ENCODE assay signal across 1 cellular context in genomic region chr5:74640450-74641013, GRCh38.
A peak's percentile ranks its signal among the peaks of the same experiment; 100 is the strongest.
TF ChIP-seq lines count a peak whose summit lies in the region.

A gene with protein sequence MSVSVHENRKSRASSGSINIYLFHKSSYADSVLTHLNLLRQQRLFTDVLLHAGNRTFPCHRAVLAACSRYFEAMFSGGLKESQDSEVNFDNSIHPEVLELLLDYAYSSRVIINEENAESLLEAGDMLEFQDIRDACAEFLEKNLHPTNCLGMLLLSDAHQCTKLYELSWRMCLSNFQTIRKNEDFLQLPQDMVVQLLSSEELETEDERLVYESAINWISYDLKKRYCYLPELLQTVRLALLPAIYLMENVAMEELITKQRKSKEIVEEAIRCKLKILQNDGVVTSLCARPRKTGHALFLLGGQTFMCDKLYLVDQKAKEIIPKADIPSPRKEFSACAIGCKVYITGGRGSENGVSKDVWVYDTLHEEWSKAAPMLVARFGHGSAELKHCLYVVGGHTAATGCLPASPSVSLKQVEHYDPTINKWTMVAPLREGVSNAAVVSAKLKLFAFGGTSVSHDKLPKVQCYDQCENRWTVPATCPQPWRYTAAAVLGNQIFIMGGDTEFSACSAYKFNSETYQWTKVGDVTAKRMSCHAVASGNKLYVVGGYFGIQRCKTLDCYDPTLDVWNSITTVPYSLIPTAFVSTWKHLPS (minus strand): TSS chr5:74640728. CDS start chr5:74636485, 4,243 bp downstream.

TF ChIP-seq in HepG2, 621 proteins besides CTCF, POLR2A, EP300 and RAD21 (continued from another document and continues in another):
- TF ChIP-seq ZHX2 (IDR thresholded peaks at IDR 0.05; ENCODE audit: low read depth), result no peak
- no peak for TF ChIP-seq ZHX2 (CRISPR knock-in tag; IDR thresholded peaks at IDR 0.05; ENCODE audit: borderline replicate concordance)
- TF ChIP-seq DNMT3B (CRISPR knock-in tag; conservative IDR thresholded peaks at IDR 0.05), result no peak
- peak; percentile 24; the same call in 1 of the 2 replicates for TF ChIP-seq HNF1A (IDR thresholded peaks at IDR 0.05; ENCODE audit: low read depth)
- TF ChIP-seq HNF1A (CRISPR knock-in tag; IDR thresholded peaks at IDR 0.05; ENCODE audit: borderline replicate concordance), result peak; percentile 89
- TF ChIP-seq ZNF672 (CRISPR knock-in tag; IDR thresholded peaks at IDR 0.05), result 0 out of 2 replicates have a peak, but pooled peaks have one; percentile 58
- TF ChIP-seq KAT8 (CRISPR knock-in tag; IDR thresholded peaks at IDR 0.05), result 0 out of 2 replicates have a peak, but pooled peaks have one; percentile 45
- peak; percentile 78 for TF ChIP-seq ZNF883 (CRISPR knock-in tag; IDR thresholded peaks at IDR 0.05; ENCODE audit: not compliant biosample characterization)
- peak; percentile 92; the same call in 1 of the 2 replicates for TF ChIP-seq ZNF589 (CRISPR knock-in tag; conservative IDR thresholded peaks at IDR 0.05)
- 0 out of 2 replicates have a peak, but pooled peaks have one; percentile 59 for TF ChIP-seq ZBTB39 (CRISPR knock-in tag; IDR thresholded peaks at IDR 0.05)
- TF ChIP-seq ATF7 (IDR thresholded peaks at IDR 0.05), result no peak
- no peak; the same call in 1 of the 2 replicates for TF ChIP-seq ATF7 (CRISPR knock-in tag; IDR thresholded peaks at IDR 0.05)
- no peak for TF ChIP-seq ZNF253 (CRISPR knock-in tag; IDR thresholded peaks at IDR 0.05; ENCODE audit: borderline replicate concordance)
- TF ChIP-seq, protein P1, sequence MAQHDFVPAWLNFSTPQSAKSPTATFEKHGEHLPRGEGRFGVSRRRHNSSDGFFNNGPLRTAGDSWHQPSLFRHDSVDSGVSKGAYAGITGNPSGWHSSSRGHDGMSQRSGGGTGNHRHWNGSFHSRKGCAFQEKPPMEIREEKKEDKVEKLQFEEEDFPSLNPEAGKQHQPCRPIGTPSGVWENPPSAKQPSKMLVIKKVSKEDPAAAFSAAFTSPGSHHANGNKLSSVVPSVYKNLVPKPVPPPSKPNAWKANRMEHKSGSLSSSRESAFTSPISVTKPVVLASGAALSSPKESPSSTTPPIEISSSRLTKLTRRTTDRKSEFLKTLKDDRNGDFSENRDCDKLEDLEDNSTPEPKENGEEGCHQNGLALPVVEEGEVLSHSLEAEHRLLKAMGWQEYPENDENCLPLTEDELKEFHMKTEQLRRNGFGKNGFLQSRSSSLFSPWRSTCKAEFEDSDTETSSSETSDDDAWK (CRISPR knock-in tag; IDR thresholded peaks at IDR 0.05), result no peak
- no peak for TF ChIP-seq PHF21A (CRISPR knock-in tag; IDR thresholded peaks at IDR 0.05)
- TF ChIP-seq TMF1 (CRISPR knock-in tag; IDR thresholded peaks at IDR 0.05; ENCODE audit: low read depth), result peak; percentile 84; the same call in 1 of the 2 replicates
- TF ChIP-seq MEIS1 (CRISPR knock-in tag; IDR thresholded peaks at IDR 0.05; ENCODE audit: borderline replicate concordance), result peak; percentile 86
- TF ChIP-seq ZNF660 (CRISPR knock-in tag; IDR thresholded peaks at IDR 0.05; ENCODE audit: borderline replicate concordance, low read depth), result no peak
- no peak; the same call in 1 of the 2 replicates for TF ChIP-seq JDP2 (CRISPR knock-in tag; IDR thresholded peaks at IDR 0.05; ENCODE audit: borderline replicate concordance)
- TF ChIP-seq FOSL1 (CRISPR knock-in tag; IDR thresholded peaks at IDR 0.05; ENCODE audit: borderline replicate concordance), result no peak
- TF ChIP-seq, protein P2, sequence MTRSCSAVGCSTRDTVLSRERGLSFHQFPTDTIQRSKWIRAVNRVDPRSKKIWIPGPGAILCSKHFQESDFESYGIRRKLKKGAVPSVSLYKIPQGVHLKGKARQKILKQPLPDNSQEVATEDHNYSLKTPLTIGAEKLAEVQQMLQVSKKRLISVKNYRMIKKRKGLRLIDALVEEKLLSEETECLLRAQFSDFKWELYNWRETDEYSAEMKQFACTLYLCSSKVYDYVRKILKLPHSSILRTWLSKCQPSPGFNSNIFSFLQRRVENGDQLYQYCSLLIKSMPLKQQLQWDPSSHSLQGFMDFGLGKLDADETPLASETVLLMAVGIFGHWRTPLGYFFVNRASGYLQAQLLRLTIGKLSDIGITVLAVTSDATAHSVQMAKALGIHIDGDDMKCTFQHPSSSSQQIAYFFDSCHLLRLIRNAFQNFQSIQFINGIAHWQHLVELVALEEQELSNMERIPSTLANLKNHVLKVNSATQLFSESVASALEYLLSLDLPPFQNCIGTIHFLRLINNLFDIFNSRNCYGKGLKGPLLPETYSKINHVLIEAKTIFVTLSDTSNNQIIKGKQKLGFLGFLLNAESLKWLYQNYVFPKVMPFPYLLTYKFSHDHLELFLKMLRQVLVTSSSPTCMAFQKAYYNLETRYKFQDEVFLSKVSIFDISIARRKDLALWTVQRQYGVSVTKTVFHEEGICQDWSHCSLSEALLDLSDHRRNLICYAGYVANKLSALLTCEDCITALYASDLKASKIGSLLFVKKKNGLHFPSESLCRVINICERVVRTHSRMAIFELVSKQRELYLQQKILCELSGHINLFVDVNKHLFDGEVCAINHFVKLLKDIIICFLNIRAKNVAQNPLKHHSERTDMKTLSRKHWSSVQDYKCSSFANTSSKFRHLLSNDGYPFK (CRISPR knock-in tag; IDR thresholded peaks at IDR 0.05; ENCODE audit: borderline replicate concordance), result no peak; the same call in 1 of the 2 replicates
- TF ChIP-seq ZSCAN20 (CRISPR knock-in tag; IDR thresholded peaks at IDR 0.05; ENCODE audit: borderline replicate concordance), result no peak
- TF ChIP-seq ZFX (CRISPR knock-in tag; IDR thresholded peaks at IDR 0.05; ENCODE audit: low read depth), result peak; percentile 31; the same call in 1 of the 2 replicates
- TF ChIP-seq MED8 (CRISPR knock-in tag; IDR thresholded peaks at IDR 0.05; ENCODE audit: insufficient replicate concordance), result peak; percentile 97
- TF ChIP-seq MTF2 (CRISPR knock-in tag; IDR thresholded peaks at IDR 0.05; ENCODE audit: borderline replicate concordance), result peak; percentile 71; the same call in 1 of the 2 replicates
- TF ChIP-seq, protein P3, sequence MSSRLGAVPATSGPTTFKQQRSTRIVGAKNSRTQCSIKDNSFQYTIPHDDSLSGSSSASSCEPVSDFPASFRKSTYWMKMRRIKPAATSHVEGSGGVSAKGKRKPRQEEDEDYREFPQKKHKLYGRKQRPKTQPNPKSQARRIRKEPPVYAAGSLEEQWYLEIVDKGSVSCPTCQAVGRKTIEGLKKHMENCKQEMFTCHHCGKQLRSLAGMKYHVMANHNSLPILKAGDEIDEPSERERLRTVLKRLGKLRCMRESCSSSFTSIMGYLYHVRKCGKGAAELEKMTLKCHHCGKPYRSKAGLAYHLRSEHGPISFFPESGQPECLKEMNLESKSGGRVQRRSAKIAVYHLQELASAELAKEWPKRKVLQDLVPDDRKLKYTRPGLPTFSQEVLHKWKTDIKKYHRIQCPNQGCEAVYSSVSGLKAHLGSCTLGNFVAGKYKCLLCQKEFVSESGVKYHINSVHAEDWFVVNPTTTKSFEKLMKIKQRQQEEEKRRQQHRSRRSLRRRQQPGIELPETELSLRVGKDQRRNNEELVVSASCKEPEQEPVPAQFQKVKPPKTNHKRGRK (CRISPR knock-in tag; IDR thresholded peaks at IDR 0.05), result no peak
- no peak for TF ChIP-seq HNRNPL (IDR thresholded peaks at IDR 0.05; ENCODE audit: low read depth, low read length)
- TF ChIP-seq SMARCE1 (IDR thresholded peaks at IDR 0.05; ENCODE audit: borderline replicate concordance), result no peak
- no peak for TF ChIP-seq ZNF383 (CRISPR knock-in tag; IDR thresholded peaks at IDR 0.05; ENCODE audit: borderline replicate concordance)
- TF ChIP-seq FOXP1 (IDR thresholded peaks at IDR 0.05), result no peak
- TF ChIP-seq FOXP1 (CRISPR knock-in tag; IDR thresholded peaks at IDR 0.05), result peak; percentile 60
- TF ChIP-seq, protein P4, sequence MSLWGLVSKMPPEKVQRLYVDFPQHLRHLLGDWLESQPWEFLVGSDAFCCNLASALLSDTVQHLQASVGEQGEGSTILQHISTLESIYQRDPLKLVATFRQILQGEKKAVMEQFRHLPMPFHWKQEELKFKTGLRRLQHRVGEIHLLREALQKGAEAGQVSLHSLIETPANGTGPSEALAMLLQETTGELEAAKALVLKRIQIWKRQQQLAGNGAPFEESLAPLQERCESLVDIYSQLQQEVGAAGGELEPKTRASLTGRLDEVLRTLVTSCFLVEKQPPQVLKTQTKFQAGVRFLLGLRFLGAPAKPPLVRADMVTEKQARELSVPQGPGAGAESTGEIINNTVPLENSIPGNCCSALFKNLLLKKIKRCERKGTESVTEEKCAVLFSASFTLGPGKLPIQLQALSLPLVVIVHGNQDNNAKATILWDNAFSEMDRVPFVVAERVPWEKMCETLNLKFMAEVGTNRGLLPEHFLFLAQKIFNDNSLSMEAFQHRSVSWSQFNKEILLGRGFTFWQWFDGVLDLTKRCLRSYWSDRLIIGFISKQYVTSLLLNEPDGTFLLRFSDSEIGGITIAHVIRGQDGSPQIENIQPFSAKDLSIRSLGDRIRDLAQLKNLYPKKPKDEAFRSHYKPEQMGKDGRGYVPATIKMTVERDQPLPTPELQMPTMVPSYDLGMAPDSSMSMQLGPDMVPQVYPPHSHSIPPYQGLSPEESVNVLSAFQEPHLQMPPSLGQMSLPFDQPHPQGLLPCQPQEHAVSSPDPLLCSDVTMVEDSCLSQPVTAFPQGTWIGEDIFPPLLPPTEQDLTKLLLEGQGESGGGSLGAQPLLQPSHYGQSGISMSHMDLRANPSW (CRISPR knock-in tag; IDR thresholded peaks at IDR 0.05; ENCODE audit: borderline replicate concordance), result no peak
- TF ChIP-seq ZNF180 (CRISPR knock-in tag; IDR thresholded peaks at IDR 0.05; ENCODE audit: borderline replicate concordance, low read depth), result no peak
- peak; percentile 93 for TF ChIP-seq ZNF564 (CRISPR knock-in tag; IDR thresholded peaks at IDR 0.05)
